ENCODE assay signal across 19 cellular contexts in the genomic region with DNA sequence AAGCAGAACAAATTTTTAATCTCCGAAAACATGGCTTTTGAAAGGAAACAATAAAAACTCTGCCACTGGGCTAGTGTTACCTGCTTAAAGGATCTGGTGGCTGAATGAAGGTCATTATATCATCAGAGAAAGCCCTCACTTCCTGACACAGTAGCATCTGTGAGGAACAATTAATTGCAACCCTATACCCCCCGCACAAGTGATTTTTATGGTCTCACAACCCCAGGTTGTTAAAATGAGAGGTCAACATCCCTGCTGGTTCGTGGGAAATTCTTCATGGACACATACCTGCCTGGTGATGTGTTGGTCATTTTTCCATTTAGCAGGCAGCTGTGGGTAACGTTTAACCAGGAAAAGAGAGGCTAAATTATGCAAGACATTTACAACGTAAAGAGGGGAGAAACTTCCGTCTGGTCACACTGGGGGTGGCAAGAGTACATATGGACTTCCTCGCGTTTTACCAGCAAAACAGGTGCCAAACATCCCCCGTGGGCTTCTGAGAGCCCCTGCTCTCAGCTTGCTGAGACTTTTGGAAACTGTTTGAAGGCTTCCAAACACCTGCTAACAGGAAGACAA. TPM values are rescaled to one million over a fixed set of nuclear protein-coding genes. Genes with fewer than 3 reads are reported as not detected.
A peak's percentile ranks its signal among the peaks of the same experiment; 100 is the strongest.
DNase-seq lines count a peak whose midpoint lies in the region; FAIRE-seq and TF ChIP-seq lines count a peak whose summit lies in the region.
"Had no signal": no experiment of that assay in that cellular context is flagged by ENCODE, and none has a peak within 500 bp of the region (broad histone marks: within the 10 kb centered on the region; RNA-seq: fewer than 3 reads in every experiment).

No MANE protein-coding gene starts in this region.

- H3K4me1 Mint-ChIP-seq in astrocyte (ENCODE audit: low read depth, unreplicated experiment): peaks cover 27% of the 10 kb centered on the region
- H3K4me1 Mint-ChIP-seq: T-helper 17 cell had no signal

- H2AFZ ChIP-seq in astrocyte (ENCODE audit: low read depth, low read length): no peak overlapping the region

- intact Hi-C loops in uterus (cut with DNase I; ENCODE audit: low total_unique reads): no loop called here

- H3K27ac ChIP-seq in astrocyte (ENCODE audit: low read depth, low read length) (no peak overlapping the region), muscle layer of duodenum (ENCODE audit: low read length) (peak overlapping the region; percentile 23), uterus (no peak overlapping the region), substantia nigra (ENCODE audit: low read depth, low read length, poor library complexity, severe bottlenecking) (no peak overlapping the region)
- no peak overlapping the region for H3K27ac ChIP-seq in effector memory CD4-positive, alpha-beta T cell (ENCODE audit: insufficient read depth, low read length, poor library complexity, severe bottlenecking)
- H3K27ac ChIP-seq: cardiac muscle cell had no signal

- no peaks in the 10 kb centered on the region for H3K36me3 Mint-ChIP-seq in astrocyte (ENCODE audit: low read depth, unreplicated experiment)
- H3K36me3 Mint-ChIP-seq: mesothelial cell of epicardium; stimulated activated naive B cell treated with anti-CD40 and anti-IgM and Interleukin-4, amounts not matched to agents 10 μg/mL and 1 μg/mL and 100 μg/mL, for 72 hours had no signal

- no peak overlapping the region for H3K27ac Mint-ChIP-seq in astrocyte (ENCODE audit: unreplicated experiment)
- H3K27ac Mint-ChIP-seq: activated CD4-positive, alpha-beta memory T cell treated with anti-CD3 and anti-CD28 coated beads, Interleukin-2, amount 10 ng/mL, durations not matched to agents 7 days and 5 days; mesothelial cell of epicardium; stimulated activated naive B cell treated with anti-CD40 and anti-IgM and Interleukin-4, amounts not matched to agents 10 μg/mL and 1 μg/mL and 100 μg/mL, for 72 hours; T-helper 17 cell had no signal

- H3K27me3 ChIP-seq in astrocyte (ENCODE audit: insufficient read depth, low read length): no peaks in the 10 kb centered on the region
- H3K27me3 ChIP-seq in muscle layer of duodenum (ENCODE audit: low read depth, low read length): no peaks in the 10 kb centered on the region
- H3K27me3 ChIP-seq in uterus: no peaks in the 10 kb centered on the region
- H3K27me3 ChIP-seq in effector memory CD4-positive, alpha-beta T cell (replicated peaks; ENCODE audit: control insufficient read depth, insufficient read depth, low read length, poor library complexity, severe bottlenecking): no peaks in the 10 kb centered on the region
- no peaks in the 10 kb centered on the region for H3K27me3 ChIP-seq in MG63
- H3K27me3 ChIP-seq: BE2C, cardiac muscle cell had no signal

- no peak for TF ChIP-seq CTCF in astrocyte (IDR thresholded peaks at IDR 0.05; ENCODE audit: insufficient read depth, low read depth, low read length)
- TF ChIP-seq CTCF in uterus (IDR thresholded peaks at IDR 0.05): no peak

- H3K9me3 ChIP-seq in astrocyte (ENCODE audit: insufficient read depth, low read depth, low read length): no peaks in the 10 kb centered on the region
- H3K9me3 ChIP-seq in muscle layer of duodenum (ENCODE audit: control insufficient read depth in 1 of 2, low read length in 2 of 2): no peaks in the 10 kb centered on the region
- no peaks in the 10 kb centered on the region for H3K9me3 ChIP-seq in uterus
- H3K9me3 ChIP-seq in effector memory CD4-positive, alpha-beta T cell (ENCODE audit: control insufficient read depth, low read length): no peaks in the 10 kb centered on the region
- no peaks in the 10 kb centered on the region for H3K9me3 ChIP-seq in MG63
- H3K9me3 ChIP-seq: BE2C had no signal

- no peak for TF ChIP-seq POLR2A in uterus (IDR thresholded peaks at IDR 0.05)

- H3K4me1 ChIP-seq in astrocyte (ENCODE audit: insufficient read depth, low read length) (peaks cover 13% of the 10 kb centered on the region), muscle layer of duodenum (ENCODE audit: control insufficient read depth in 1 of 2, insufficient read depth in 2 of 2, low read length in 2 of 2) (no peaks in the 10 kb centered on the region), uterus (no peaks in the 10 kb centered on the region)
- H3K4me1 ChIP-seq in effector memory CD4-positive, alpha-beta T cell (ENCODE audit: control insufficient read depth, insufficient read depth, low read length, poor library complexity, severe bottlenecking): no peaks in the 10 kb centered on the region
- H3K4me1 ChIP-seq: BE2C had no signal

- H3K9ac ChIP-seq in astrocyte (ENCODE audit: low read length): no peak overlapping the region

- H4K20me1 ChIP-seq in astrocyte (ENCODE audit: insufficient read depth, low read length): no peaks in the 10 kb centered on the region

- H3K27me3 Mint-ChIP-seq in astrocyte (ENCODE audit: low read depth, unreplicated experiment): no peaks in the 10 kb centered on the region
- H3K27me3 Mint-ChIP-seq: stimulated activated naive B cell treated with anti-CD40 and anti-IgM and Interleukin-4, amounts not matched to agents 10 μg/mL and 1 μg/mL and 100 μg/mL, for 72 hours; T-helper 17 cell had no signal

- no peaks in the 10 kb centered on the region for H3K36me3 ChIP-seq in astrocyte (ENCODE audit: insufficient read depth, low read length)
- H3K36me3 ChIP-seq in muscle layer of duodenum (ENCODE audit: control insufficient read depth in 1 of 2, insufficient read depth in 2 of 2, low read length in 2 of 2): no peaks in the 10 kb centered on the region
- no peaks in the 10 kb centered on the region for H3K36me3 ChIP-seq in uterus
- no peaks in the 10 kb centered on the region for H3K36me3 ChIP-seq in effector memory CD4-positive, alpha-beta T cell (ENCODE audit: control insufficient read depth, insufficient read depth, low read length)
- no peaks in the 10 kb centered on the region for H3K36me3 ChIP-seq in MG63
- H3K36me3 ChIP-seq: BE2C, cardiac muscle cell had no signal

- no peak for FAIRE-seq in astrocyte (lab: Jason Lieb, UNC)
- FAIRE-seq: GM18507 had no signal

- H3K4me2 ChIP-seq in astrocyte (ENCODE audit: low read length): no peak overlapping the region

- H3K4me3 Mint-ChIP-seq in astrocyte (ENCODE audit: unreplicated experiment): no peak overlapping the region
- H3K4me3 Mint-ChIP-seq: activated CD4-positive, alpha-beta memory T cell treated with anti-CD3 and anti-CD28 coated beads, Interleukin-2, amount 10 ng/mL, durations not matched to agents 7 days and 5 days; mesothelial cell of epicardium; stimulated activated naive B cell treated with anti-CD40 and anti-IgM and Interleukin-4, amounts not matched to agents 10 μg/mL and 1 μg/mL and 100 μg/mL, for 72 hours; T-helper 17 cell had no signal

- DNase-seq in COLO668 (lab: John Stamatoyannopoulos, UW; ENCODE audit: unreplicated experiment): peak; percentile 48
- peak; percentile 30 for DNase-seq in M059J (ENCODE audit: low read depth)
- peak; percentile 17 for DNase-seq in astrocyte (ENCODE audit: low read depth)
- DNase-seq in uterus: no peak
- no peak for DNase-seq in effector memory CD4-positive, alpha-beta T cell
- no peak for DNase-seq in MG63
- no peak for DNase-seq in substantia nigra (lab: John Stamatoyannopoulos, UW)
- DNase-seq: activated CD4-positive, alpha-beta memory T cell treated with anti-CD3 and anti-CD28 coated beads, Interleukin-2, amount 10 ng/mL, durations not matched to agents 7 days and 5 days; BE2C; GDM1; NCI-H1105 treated with DMSO at 0.1 percent for 48 hours; OCI-M1; stimulated activated CD4-positive, alpha-beta T cell treated with anti-CD3 and anti-CD28 coated beads, Interleukin-2, amount 100 ng/mL, for 48 hours; stimulated activated naive B cell treated with anti-CD40 and anti-IgM and Interleukin-4, amounts not matched to agents 10 μg/mL and 1 μg/mL and 100 μg/mL, for 72 hours; T-helper 17 cell had no signal

- H3K4me3 ChIP-seq in astrocyte (ENCODE audit: insufficient read depth, low read depth, low read length) (no peak overlapping the region), muscle layer of duodenum (ENCODE audit: low read depth in 1 of 2, low read length in 2 of 2) (peak overlapping the region in 1 of 2 donors; percentile 26), uterus (no peak overlapping the region), MG63 (no peak overlapping the region)
- H3K4me3 ChIP-seq in effector memory CD4-positive, alpha-beta T cell (ENCODE audit: insufficient read depth, low read depth, low read length, poor library complexity, severe bottlenecking): no peak overlapping the region
- H3K4me3 ChIP-seq: cardiac muscle cell had no signal

- no peaks in the 10 kb centered on the region for H3K79me2 ChIP-seq in astrocyte (ENCODE audit: insufficient read depth, low read length)

- H3K9me3 Mint-ChIP-seq in astrocyte (ENCODE audit: unreplicated experiment): peaks cover 3% of the 10 kb centered on the region
- H3K9me3 Mint-ChIP-seq: activated CD4-positive, alpha-beta memory T cell treated with anti-CD3 and anti-CD28 coated beads, Interleukin-2, amount 10 ng/mL, durations not matched to agents 7 days and 5 days; mesothelial cell of epicardium; stimulated activated naive B cell treated with anti-CD40 and anti-IgM and Interleukin-4, amounts not matched to agents 10 μg/mL and 1 μg/mL and 100 μg/mL, for 72 hours had no signal

RNA-seq across cellular contexts. Expression of gene NIFK, which starts 29.2 kb away (rescaled TPM):
- 34.2 and 45.4 TPM in 2 replicates for total RNA-seq in M059J (2014; rRNA removed; shearing (Covaris generic))
- total RNA-seq in astrocyte: 66.7 and 75.0 TPM in 2 replicates
- 10 to 100 TPM; 21.2 to 61.2 (median 39.4) TPM for total RNA-seq in uterus
- total RNA-seq in MG63 (2014; rRNA removed; shearing (Covaris generic); ENCODE audit: low replicate concordance): 137 and 150 TPM in 2 replicates

RNA-seq across cellular contexts. Expression of gene TSN, which starts 48.0 kb away (rescaled TPM):
- 50.5 and 62.8 TPM in 2 replicates for total RNA-seq in M059J (2014; rRNA removed; shearing (Covaris generic))
- total RNA-seq in astrocyte (60.3 and 68.2 TPM in 2 replicates), uterus (10 to 100 TPM; 54.3 to 93.8 (median 82.1) TPM)
- total RNA-seq in MG63 (2014; rRNA removed; shearing (Covaris generic); ENCODE audit: low replicate concordance): 24.0 and 29.2 TPM in 2 replicates

RNA-seq across cellular contexts. Expression of gene CLASP1, which starts 58.2 kb away (rescaled TPM):
- total RNA-seq in M059J (2014; rRNA removed; shearing (Covaris generic)): 30.8 and 40.6 TPM in 2 replicates
- total RNA-seq in astrocyte (50.6 and 56.7 TPM in 2 replicates), uterus (100 to 1,000 TPM in 1 of 4 donors, 10 to 100 TPM in 3; 14.1 to 110 (median 55.9) TPM)
- 19.9 and 20.8 TPM in 2 replicates for total RNA-seq in MG63 (2014; rRNA removed; shearing (Covaris generic); ENCODE audit: low replicate concordance)

Comparison
In these comparisons a context has a peak if more than half of its experiments do, and no peak if none do; other contexts are left out.
1. DNase-seq: peak in COLO668 (single experiment), M059J (single experiment) and astrocyte (single experiment); none in uterus (0 of 2), effector memory CD4-positive, alpha-beta T cell (0 of 3), MG63 (single experiment) and substantia nigra (0 of 49).